ENCODE assay signal across 24 cellular contexts in the genomic region with DNA sequence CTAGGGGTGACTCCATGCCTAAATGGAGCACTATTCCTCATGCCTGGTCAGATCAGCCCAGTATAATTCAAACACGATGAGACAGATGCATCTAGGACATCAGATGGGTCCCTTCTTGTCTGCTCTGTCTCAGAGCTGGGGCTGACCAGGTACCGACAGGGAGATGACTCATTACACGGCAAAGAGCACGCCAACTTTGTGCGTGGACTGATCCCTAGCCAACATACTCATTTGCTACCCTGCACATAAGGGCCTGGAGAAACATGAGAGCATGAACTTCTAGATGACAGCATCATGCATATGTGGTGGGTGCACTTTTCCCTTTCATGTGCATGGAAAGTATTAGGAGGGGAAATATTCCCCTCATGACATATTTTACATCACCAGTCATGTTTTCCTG. TPM values are rescaled to one million over a fixed set of nuclear protein-coding genes. Genes with fewer than 3 reads are reported as not detected.
"Had no signal": no experiment of that assay in that cellular context is flagged by ENCODE, and none has a peak within 500 bp of the region (broad histone marks: within the 10 kb centered on the region; RNA-seq: fewer than 3 reads in every experiment).

No MANE protein-coding gene starts in this region.

- ATAC-seq: left colon; left ventricle myocardium superior; psoas muscle; right lobe of liver; stimulated activated effector memory CD8-positive, alpha-beta T cell treated with anti-CD3 and anti-CD28 coated beads, Interleukin-12 subunit alpha, Interleukin-12 subunit beta, amount 100 ng/mL, for 72 hours; stimulated activated naive CD8-positive, alpha-beta T cell treated with anti-CD3 and anti-CD28 coated beads, Interleukin-15, Interleukin-2, amounts not matched to agents 100 U/mL and 50 U/mL, for 24 hours had no signal

- H3K4me1 ChIP-seq: right lobe of liver, thyroid gland had no signal

- DNase-seq: effector memory CD4-positive, alpha-beta T cell; esophagus squamous epithelium; foreskin melanocyte; head of caudate nucleus; left colon; left ventricle myocardium superior; naive B cell; nephron progenitor cell; psoas muscle; retina; right lobe of liver; stimulated activated CD4-positive, alpha-beta T cell treated with anti-CD3 and anti-CD28 coated beads, Interleukin-4, amount 100 ng/mL, for 1 hour; stimulated activated CD8-positive, alpha-beta memory T cell treated with anti-CD3 and anti-CD28 coated beads, Interleukin-4, amount 100 ng/mL, for 48 hours; stimulated activated naive CD8-positive, alpha-beta T cell treated with anti-CD3 and anti-CD28 coated beads, Interleukin-15, Interleukin-2, amounts not matched to agents 100 U/mL and 50 U/mL, for 24 hours; thyroid gland; upper lobe of left lung had no signal

- H3K27me3 ChIP-seq: esophagus squamous epithelium, hepatocyte, right lobe of liver, suprapubic skin, thyroid gland, upper lobe of left lung, vagina had no signal

- H3K27ac Mint-ChIP-seq: naive B cell; nephron progenitor cell; stimulated activated effector memory CD8-positive, alpha-beta T cell treated with anti-CD3 and anti-CD28 coated beads, Interleukin-12 subunit alpha, Interleukin-12 subunit beta, amount 100 ng/mL, for 72 hours had no signal

- H3K27ac ChIP-seq: esophagus squamous epithelium, hepatocyte, psoas muscle, right lobe of liver, suprapubic skin, thyroid gland, upper lobe of left lung, vagina had no signal

- H3K4me3 Mint-ChIP-seq: naive B cell; nephron progenitor cell; stimulated activated effector memory CD8-positive, alpha-beta T cell treated with anti-CD3 and anti-CD28 coated beads, Interleukin-12 subunit alpha, Interleukin-12 subunit beta, amount 100 ng/mL, for 72 hours had no signal

- H3K36me3 Mint-ChIP-seq: naive B cell; stimulated activated effector memory CD8-positive, alpha-beta T cell treated with anti-CD3 and anti-CD28 coated beads, Interleukin-12 subunit alpha, Interleukin-12 subunit beta, amount 100 ng/mL, for 72 hours had no signal

- H3K9me3 Mint-ChIP-seq: nephron progenitor cell; stimulated activated effector memory CD8-positive, alpha-beta T cell treated with anti-CD3 and anti-CD28 coated beads, Interleukin-12 subunit alpha, Interleukin-12 subunit beta, amount 100 ng/mL, for 72 hours had no signal

RNA-seq across cellular contexts. Expression of a gene that starts 35.0 kb away (rescaled TPM):
- total RNA-seq: epithelial cell of proximal tubule, esophagus squamous epithelium, hepatocyte, kidney epithelial cell, left colon, left ventricle myocardium superior, lung, osteoblast, psoas muscle, right lobe of liver, suprapubic skin, thyroid gland, upper lobe of left lung, vagina had no signal
- polyA plus RNA-seq: hepatocyte, lung, psoas muscle had no signal
